21 cellular contexts compared by ENCODE assay signal in the genomic region with DNA sequence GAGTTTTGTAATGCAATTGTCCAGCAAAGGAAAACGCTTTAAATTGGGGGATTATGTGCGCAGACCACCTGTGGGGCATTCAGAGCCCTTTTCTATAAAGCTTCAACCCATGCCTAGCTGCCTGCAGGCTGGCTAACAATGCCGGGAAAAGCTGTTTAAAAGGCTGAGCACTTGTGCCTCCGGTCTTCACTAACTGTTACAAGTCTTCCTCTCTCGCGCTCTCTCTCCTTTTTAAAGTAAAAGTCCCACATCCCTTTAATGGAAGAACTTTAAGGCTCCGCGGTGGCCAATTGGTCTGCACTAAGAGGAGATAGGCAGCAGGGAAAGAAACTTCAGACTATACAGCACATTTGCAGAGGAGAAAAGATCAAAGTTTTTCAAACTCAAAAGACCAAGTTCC. TPM values are rescaled to one million over a fixed set of nuclear protein-coding genes. Genes with fewer than 3 reads are reported as not detected.
DNase-seq lines count a peak whose midpoint lies in the region; ATAC-seq and TF ChIP-seq lines count a peak whose summit lies in the region.
"Had no signal": no experiment of that assay in that cellular context is flagged by ENCODE, and none has a peak within 500 bp of the region (broad histone marks: within the 10 kb centered on the region; RNA-seq: fewer than 3 reads in every experiment).

No MANE protein-coding gene starts in this region.

- POLR2A ChIA-PET in SK-N-SH (lab: Yijun Ruan, JAX) = no interaction called here

- no peak for ATAC-seq in SK-N-SH treated with all-trans-retinoic acid at 6 μM for 48 hours
- ATAC-seq in HG02759 (IDR thresholded peaks at IDR 0.05; ENCODE audit: unreplicated experiment) = no peak
- ATAC-seq: activated T-cell treated with anti-CD3 and anti-CD28 coated beads, Interleukin-2, amount 50 U/mL, for 72 hours; Panc1 had no signal

- peaks cover 37% of the 10 kb centered on the region for H3K4me1 Mint-ChIP-seq in mesothelial cell of epicardium

- H3K4me3 ChIP-seq in SK-N-SH (ENCODE audit: low read depth in 2 of 2, low read length in 1 of 2) = peak overlapping the region in 1 of 2 experiments; percentile 18; a peak in 1 of 4 replicates
- peak overlapping the region; percentile 38 for H3K4me3 ChIP-seq in choroid plexus epithelial cell (ENCODE audit: low read depth, low read length)
- peak overlapping the region; percentile 16 to 33 for H3K4me3 ChIP-seq in tibial artery

- H3K27ac Mint-ChIP-seq in mesothelial cell of epicardium = peak overlapping the region; percentile 11
- H3K27ac Mint-ChIP-seq: activated T-cell treated with anti-CD3 and anti-CD28 coated beads, Interleukin-2, amount 50 U/mL, for 72 hours; HFFc6 had no signal

- no peak overlapping the region for H3K27ac ChIP-seq in SK-N-SH (ENCODE audit: low read depth in 2 of 2, low read length in 1 of 2)
- no peak overlapping the region for H3K27ac ChIP-seq in tibial artery
- H3K27ac ChIP-seq: skin epidermis had no signal

- no peak for DNase-seq in SK-N-SH
- DNase-seq in choroid plexus epithelial cell (ENCODE audit: low read depth) = peak; percentile 22
- no peak for DNase-seq in mesothelial cell of epicardium (ENCODE audit: low spot score in 2 of 2, unreplicated experiment in 2 of 2)
- no peak for DNase-seq in tibial artery
- DNase-seq in NCI-H2029 treated with DMSO at 0.1 percent for 48 hours (lab: John Stamatoyannopoulos, UW) = no peak
- DNase-seq in HuH-7 (ENCODE audit: low spot score) = no peak
- DNase-seq: activated CD4-positive, alpha-beta T cell treated with anti-CD3 and anti-CD28 coated beads, Interleukin-2, amount 50 U/mL, for 4 hours; activated T-cell treated with anti-CD3 and anti-CD28 coated beads, Interleukin-2, amount 50 U/mL, for 72 hours; dorsolateral prefrontal cortex; HFFc6; IMR-90; NCI-H1092; NCI-H446 treated with DMSO at 0.1 percent for 48 hours; T-helper 2 cell had no signal

- TF ChIP-seq RAD21 in SK-N-SH (IDR thresholded peaks at IDR 0.05; ENCODE audit: low read length) = no peak

- 90% methylated on average over 8 of the region's 8 CpGs for WGBS in SK-N-SH (ENCODE audit: low lambda C conversion rate)

- H3K9me3 ChIP-seq in SK-N-SH (no peaks in the 10 kb centered on the region), tibial artery (no peaks in the 10 kb centered on the region)

- TF ChIP-seq CTCF in SK-N-SH (IDR thresholded peaks at IDR 0.05) (no peak), choroid plexus epithelial cell (conservative IDR thresholded peaks at IDR 0.05; ENCODE audit: low read depth, low read length) (no peak), mesothelial cell of epicardium (IDR thresholded peaks at IDR 0.05; ENCODE audit: unreplicated experiment) (no peak), tibial artery (IDR thresholded peaks at IDR 0.05) (no peak)

- CTCF ChIA-PET in SK-N-SH (lab: Yijun Ruan, JAX) = interaction anchor here (0.6 to 3.5 kb wide), 10 partner anchors 25 to 1626 kb away, joined by 3 to 55 read pairs (median 4); no protein-coding TSS in a partner anchor

- H3K4me1 ChIP-seq in SK-N-SH (ENCODE audit: control insufficient read depth in 1 of 2, insufficient read depth in 2 of 2, low read depth in 1 of 2, low read length in 1 of 2) = peaks cover 7 to 18% of the 10 kb centered on the region in 2 experiments; a peak in 2 of 4 replicates
- peaks cover 0 to 45% (median 19%) of the 10 kb centered on the region in 4 donors for H3K4me1 ChIP-seq in tibial artery

- intact Hi-C loops in tibial artery (cut with DNase I; ENCODE audit: low total_unique reads) = loop anchor here (10.0 kb wide), 1 partner anchor 1247 kb away; no protein-coding TSS in a partner anchor

- H3K9me2 ChIP-seq in SK-N-SH = no peaks in the 10 kb centered on the region

- H3F3A ChIP-seq in SK-N-SH (replicated peaks; ENCODE audit: insufficient read depth) = peaks cover 28% of the 10 kb centered on the region

- peaks cover 43% of the 10 kb centered on the region for H3K27me3 Mint-ChIP-seq in mesothelial cell of epicardium (ENCODE audit: low read depth)

- H3K27me3 ChIP-seq in SK-N-SH (ENCODE audit: insufficient read depth) (no peaks in the 10 kb centered on the region), tibial artery (no peaks in the 10 kb centered on the region)
- H3K27me3 ChIP-seq: dorsolateral prefrontal cortex had no signal

- peaks cover 24% of the 10 kb centered on the region for H3K79me2 ChIP-seq in SK-N-SH (ENCODE audit: insufficient read depth)

- H3K9me3 Mint-ChIP-seq in mesothelial cell of epicardium = no peaks in the 10 kb centered on the region
- H3K9me3 Mint-ChIP-seq: activated T-cell treated with anti-CD3 and anti-CD28 coated beads, Interleukin-2, amount 50 U/mL, for 72 hours; HFFc6 had no signal

- H3K4me2 ChIP-seq in SK-N-SH = peak overlapping the region; percentile 38; the same call in 1 of the 2 replicates

- no peak overlapping the region for H2AFZ ChIP-seq in SK-N-SH (ENCODE audit: low read depth)

- peaks cover 30% of the 10 kb centered on the region for H4K20me1 ChIP-seq in SK-N-SH (ENCODE audit: insufficient read depth)

- H3K36me3 Mint-ChIP-seq in mesothelial cell of epicardium = no peaks in the 10 kb centered on the region

- no peak for TF ChIP-seq EP300 in SK-N-SH (IDR thresholded peaks at IDR 0.05; ENCODE audit: borderline replicate concordance in 1 of 2, low read depth in 1 of 2, low read length in 1 of 2)

- H3K4me3 Mint-ChIP-seq in mesothelial cell of epicardium = peak overlapping the region; percentile 54
- H3K4me3 Mint-ChIP-seq: HFFc6 had no signal

- H3K9ac ChIP-seq in SK-N-SH = no peak overlapping the region

- H3K36me3 ChIP-seq in SK-N-SH (replicated peaks in 1 of 2; ENCODE audit: control insufficient read depth in 1 of 2, insufficient read depth in 2 of 2, low read length in 1 of 2) (peaks cover 0 to 11% of the 10 kb centered on the region in 2 experiments), tibial artery (no peaks in the 10 kb centered on the region)

TF ChIP-seq in SK-N-SH, 30 proteins besides CTCF, POLR2A, EP300 and RAD21 (continues in another document):
- TF ChIP-seq EZH2phosphoT487 (IDR thresholded peaks at IDR 0.05; ENCODE audit: borderline replicate concordance, low read depth) (no peak), ELF1 (IDR thresholded peaks at IDR 0.05) (no peak), TEAD4 (IDR thresholded peaks at IDR 0.05; ENCODE audit: borderline replicate concordance, insufficient read depth) (no peak), POLR2AphosphoS5 (IDR thresholded peaks at IDR 0.05; ENCODE audit: low read depth, low read length) (no peak), NRF1 (IDR thresholded peaks at IDR 0.05; ENCODE audit: low read depth, low read length) (no peak), SIN3A (IDR thresholded peaks at IDR 0.05; ENCODE audit: borderline replicate concordance, low read depth, low read length) (no peak), RXRA (IDR thresholded peaks at IDR 0.05; ENCODE audit: borderline replicate concordance, low read depth) (no peak)
- TF ChIP-seq, protein P1, sequence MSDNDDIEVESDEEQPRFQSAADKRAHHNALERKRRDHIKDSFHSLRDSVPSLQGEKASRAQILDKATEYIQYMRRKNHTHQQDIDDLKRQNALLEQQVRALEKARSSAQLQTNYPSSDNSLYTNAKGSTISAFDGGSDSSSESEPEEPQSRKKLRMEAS (IDR thresholded peaks at IDR 0.05; ENCODE audit: low read depth) = no peak
- TF ChIP-seq, protein P2, sequence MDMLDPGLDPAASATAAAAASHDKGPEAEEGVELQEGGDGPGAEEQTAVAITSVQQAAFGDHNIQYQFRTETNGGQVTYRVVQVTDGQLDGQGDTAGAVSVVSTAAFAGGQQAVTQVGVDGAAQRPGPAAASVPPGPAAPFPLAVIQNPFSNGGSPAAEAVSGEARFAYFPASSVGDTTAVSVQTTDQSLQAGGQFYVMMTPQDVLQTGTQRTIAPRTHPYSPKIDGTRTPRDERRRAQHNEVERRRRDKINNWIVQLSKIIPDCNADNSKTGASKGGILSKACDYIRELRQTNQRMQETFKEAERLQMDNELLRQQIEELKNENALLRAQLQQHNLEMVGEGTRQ (IDR thresholded peaks at IDR 0.05; ENCODE audit: borderline replicate concordance, low read depth, low read length) = no peak

TF ChIP-seq in SK-N-SH treated with all-trans-retinoic acid at 6 μM for 48 hours, 23 proteins besides CTCF, POLR2A, EP300 and RAD21:
- TF ChIP-seq OSR1 (CRISPR knock-in tag; IDR thresholded peaks at IDR 0.05) (no peak), ZNF70 (CRISPR knock-in tag; IDR thresholded peaks at IDR 0.05) (no peak)

RNA-seq across cellular contexts. Expression of a gene that starts 4.6 kb away (rescaled TPM):
- 1.4 TPM in 2 replicates for polyA plus RNA-seq in SK-N-SH (2012; rRNA removed)
- polyA plus RNA-seq in SK-N-SH (2012; cell fraction: cytosol; rRNA removed) = 0.81 and 1.3 TPM in 2 replicates
- polyA plus RNA-seq in SK-N-SH (2012; cell fraction: nucleus; rRNA removed) = 1.4 and 1.7 TPM in 2 replicates
- total RNA-seq in mesothelial cell of epicardium = 14.5 to 16.5 TPM (median 16.4 TPM) in 3 replicates

RNA-seq across cellular contexts. Expression of a gene that starts 32.3 kb away (rescaled TPM):
- polyA plus RNA-seq in SK-N-SH (2012; rRNA removed) = not detected in 2 replicates
- not detected in 2 replicates for polyA plus RNA-seq in SK-N-SH (2012; cell fraction: cytosol; rRNA removed)
- polyA plus RNA-seq in SK-N-SH (2012; cell fraction: nucleus; rRNA removed) = 0.04 TPM in 1 of 2 replicates, not detected in the other
- not detected in 3 replicates for total RNA-seq in mesothelial cell of epicardium
- total RNA-seq: activated T-cell treated with anti-CD3 and anti-CD28 coated beads, Interleukin-2, amount 50 U/mL, for 72 hours; fibroblast of villous mesenchyme; HFFc6; IMR-90; subcutaneous adipose tissue had no signal
- polyA plus RNA-seq: AG04450, IMR-90 had no signal
